ENCODE assay signal across 15 cellular contexts in genomic region chr9:92727716-92728700, GRCh38. TPM values are rescaled to one million over a fixed set of nuclear protein-coding genes. Genes with fewer than 3 reads are reported as not detected.
DNase-seq lines count a peak whose midpoint lies in the region; ATAC-seq and TF ChIP-seq lines count a peak whose summit lies in the region.
"Had no signal": no experiment of that assay in that cellular context is flagged by ENCODE, and none has a peak within 500 bp of the region (broad histone marks: within the 10 kb centered on the region; RNA-seq: fewer than 3 reads in every experiment).

No MANE protein-coding gene starts in this region.

- TF ChIP-seq CTCF in right atrium auricular region (IDR thresholded peaks at IDR 0.05) (no peak), WERI-Rb-1 (IDR thresholded peaks at IDR 0.05; ENCODE audit: low read depth, low read length) (no peak), upper lobe of left lung (IDR thresholded peaks at IDR 0.05) (no peak)

- 93 to 96% methylated on average over 13 to 14 of the region's 14 CpGs for WGBS in upper lobe of left lung, 2 donors

- intact Hi-C loops in Right ventricle myocardium inferior (cut with DNase I), result loop anchor here (2.0 kb wide), 1 partner anchor 37 kb away; the partner anchor contains the start of gene BICD2

- H3K9me3 ChIP-seq in right atrium auricular region (no peaks in the 10 kb centered on the region), WERI-Rb-1 (ENCODE audit: severe bottlenecking) (no peaks in the 10 kb centered on the region), upper lobe of left lung (no peaks in the 10 kb centered on the region)

- H3K4me3 ChIP-seq in right atrium auricular region, result no peak overlapping the region
- H3K4me3 ChIP-seq in WERI-Rb-1 (ENCODE audit: low read depth, low read length), result no peak overlapping the region
- H3K4me3 ChIP-seq in upper lobe of left lung, result no peak overlapping the region
- H3K4me3 ChIP-seq: K562, smooth muscle cell had no signal

- TF ChIP-seq EP300 in upper lobe of left lung (IDR thresholded peaks at IDR 0.05), result no peak

- H3K27ac ChIP-seq in right atrium auricular region, result no peak overlapping the region
- peak overlapping the region; percentile 90 for H3K27ac ChIP-seq in WERI-Rb-1
- peak overlapping the region; percentile 25 to 51 (median 38) for H3K27ac ChIP-seq in upper lobe of left lung

- H3K27me3 ChIP-seq in right atrium auricular region, result no peaks in the 10 kb centered on the region
- no peaks in the 10 kb centered on the region for H3K27me3 ChIP-seq in WERI-Rb-1 (ENCODE audit: insufficient read depth, low read depth, severe bottlenecking)
- H3K27me3 ChIP-seq in upper lobe of left lung, result no peaks in the 10 kb centered on the region

- DNase-seq in right atrium auricular region (ENCODE audit: low spot score) (peak; percentile 51), Right ventricle myocardium inferior (ENCODE audit: missing footprints) (no peak), WERI-Rb-1 (no peak), mesenteric fat pad (ENCODE audit: low spot score) (peak; percentile 83), upper lobe of left lung (no peak), NCI-H446 (lab: John Stamatoyannopoulos, UW) (no peak)
- DNase-seq: activated CD4-positive, alpha-beta T cell treated with anti-CD3 and anti-CD28 coated beads, Interleukin-2, amount 50 U/mL, for 1 hour; kidney glomerular epithelial cell; NCI-H1092 treated with DMSO at 0.1 percent for 48 hours; SIG-M5; T1000 had no signal

- peaks cover 0 to 44% of the 10 kb centered on the region in 2 donors for H3K4me1 ChIP-seq in right atrium auricular region
- H3K4me1 ChIP-seq in upper lobe of left lung, result peaks cover 26 to 56% (median 37%) of the 10 kb centered on the region in 4 donors

- no peak for ATAC-seq in Right ventricle myocardium inferior
- ATAC-seq in upper lobe of left lung (ENCODE audit: low FRiP score in 2 of 2), result no peak
- ATAC-seq in GM19397 (IDR thresholded peaks at IDR 0.05; ENCODE audit: unreplicated experiment), result no peak
- no peak for ATAC-seq in GM19324 (IDR thresholded peaks at IDR 0.05; ENCODE audit: low FRiP score, unreplicated experiment)
- ATAC-seq: K562 had no signal

- H3K36me3 ChIP-seq in right atrium auricular region, result peaks cover 14% of the 10 kb centered on the region
- peaks cover 41% of the 10 kb centered on the region for H3K36me3 ChIP-seq in WERI-Rb-1
- H3K36me3 ChIP-seq in upper lobe of left lung, result peaks cover 3 to 28% (median 17%) of the 10 kb centered on the region in 4 donors

- no peak for TF ChIP-seq POLR2A in upper lobe of left lung (IDR thresholded peaks at IDR 0.05)

RNA-seq across cellular contexts. Expression of gene BICD2, which starts 36.6 kb away (rescaled TPM):
- total RNA-seq in right atrium auricular region (10 to 100 TPM; 32.2 to 40.4 TPM), Right ventricle myocardium inferior (33.8 TPM), mesenteric fat pad (34.8 TPM), upper lobe of left lung (10 to 100 TPM; 33.8 to 50.1 (median 45.1) TPM)

RNA-seq across cellular contexts. Expression of gene IPPK, which starts 58.1 kb away (rescaled TPM):
- total RNA-seq in right atrium auricular region, result 10 to 100 TPM in 1 of 2 donors, 1 to 10 TPM in 1; 8.9 to 13.1 TPM
- total RNA-seq in Right ventricle myocardium inferior, result 5.9 TPM
- total RNA-seq in mesenteric fat pad, result 10.1 TPM
- 10 to 100 TPM in 2 of 6 donors, 1 to 10 TPM in 4; 4.7 to 16.6 (median 6.5) TPM for total RNA-seq in upper lobe of left lung

Comparison
In these comparisons a context has a peak if more than half of its experiments do, and no peak if none do; other contexts are left out.
1. DNase-seq: peak in right atrium auricular region (single experiment) and mesenteric fat pad (single experiment); none in Right ventricle myocardium inferior (single experiment), WERI-Rb-1 (single experiment), upper lobe of left lung (0 of 2) and NCI-H446 (0 of 2).
2. H3K27ac ChIP-seq: peak in WERI-Rb-1 (single experiment) and upper lobe of left lung (4 of 4); none in right atrium auricular region (0 of 2).